In genomic region chr2:169715379-169716228, GRCh38 we compare ENCODE assay signal across 1 cellular context.
A peak's percentile ranks its signal among the peaks of the same experiment; 100 is the strongest.
TF ChIP-seq lines count a peak whose summit lies in the region.

No MANE protein-coding gene starts in this region.

TF ChIP-seq in K562, 482 proteins besides CTCF, POLR2A, EP300 and RAD21 (continued from another document and continues in another):
- TF ChIP-seq PREB (CRISPR knock-in tag; IDR thresholded peaks at IDR 0.05): peak; percentile 84
- no peak for TF ChIP-seq ZNF263 (CRISPR knock-in tag; IDR thresholded peaks at IDR 0.05; ENCODE audit: borderline replicate concordance)
- no peak for TF ChIP-seq RERE (CRISPR knock-in tag; IDR thresholded peaks at IDR 0.05; ENCODE audit: borderline replicate concordance)
- TF ChIP-seq ZNF707 (CRISPR knock-in tag; conservative IDR thresholded peaks at IDR 0.05): no peak
- TF ChIP-seq HIVEP1 (CRISPR knock-in tag; IDR thresholded peaks at IDR 0.05): no peak
- TF ChIP-seq HINFP (tag; conservative IDR thresholded peaks at IDR 0.05; ENCODE audit: low read depth): no peak
- no peak for TF ChIP-seq SAP30 (IDR thresholded peaks at IDR 0.05; ENCODE audit: borderline replicate concordance, insufficient read depth, low read depth, low read length, poor library complexity, severe bottlenecking)
- no peak for TF ChIP-seq GATAD2A (IDR thresholded peaks at IDR 0.05)
- TF ChIP-seq CC2D1A (IDR thresholded peaks at IDR 0.05): no peak
- no peak for TF ChIP-seq ZNF239 (CRISPR knock-in tag; IDR thresholded peaks at IDR 0.05)
- peak; percentile 16; the same call in 1 of the 2 replicates for TF ChIP-seq CXXC5 (CRISPR knock-in tag; IDR thresholded peaks at IDR 0.05)
- no peak for TF ChIP-seq HNRNPL (IDR thresholded peaks at IDR 0.05; ENCODE audit: low read depth, low read length)
- no peak for TF ChIP-seq EWSR1 (IDR thresholded peaks at IDR 0.05; ENCODE audit: borderline replicate concordance, low read depth, partially characterized antibody)
- TF ChIP-seq ZNF41 (CRISPR knock-in tag; conservative IDR thresholded peaks at IDR 0.05): no peak
- no peak for TF ChIP-seq YY1 (IDR thresholded peaks at IDR 0.05; ENCODE audit: borderline replicate concordance in 1 of 3, control insufficient read depth in 1 of 3, extremely low read depth in 1 of 3, insufficient read depth in 3 of 3, insufficient read length in 1 of 3, insufficient replicate concordance in 2 of 3, low read depth in 1 of 3, low read length in 2 of 3)
- TF ChIP-seq SIX5 (IDR thresholded peaks at IDR 0.05; ENCODE audit: borderline replicate concordance in 1 of 2, insufficient read depth in 1 of 2, low read depth in 1 of 2, low read length in 2 of 2): no peak
- TF ChIP-seq U2AF1 (optimal IDR thresholded peaks at IDR 0.05; ENCODE audit: low read depth, low read length): no peak
- TF ChIP-seq PYGO2 (tag; IDR thresholded peaks at IDR 0.05): no peak
- TF ChIP-seq ELF2 (CRISPR knock-in tag; IDR thresholded peaks at IDR 0.05): no peak
- TF ChIP-seq GATAD2B (IDR thresholded peaks at IDR 0.05; ENCODE audit: borderline replicate concordance): no peak
- no peak for TF ChIP-seq SREBF2 (CRISPR knock-in tag; IDR thresholded peaks at IDR 0.05)
- no peak for TF ChIP-seq XRCC5 (IDR thresholded peaks at IDR 0.05; ENCODE audit: low read depth, low read length)
- TF ChIP-seq E2F4 (CRISPR knock-in tag; IDR thresholded peaks at IDR 0.05; ENCODE audit: low read depth): no peak
- TF ChIP-seq ZC3H4 (CRISPR knock-in tag; IDR thresholded peaks at IDR 0.05; ENCODE audit: borderline replicate concordance): no peak
- no peak for TF ChIP-seq ZBTB33 (CRISPR knock-in tag; IDR thresholded peaks at IDR 0.05)
- TF ChIP-seq C11orf30 (IDR thresholded peaks at IDR 0.05; ENCODE audit: low read depth): no peak
- TF ChIP-seq PHF8 (IDR thresholded peaks at IDR 0.05; ENCODE audit: borderline replicate concordance, low read length): no peak; the same call in 1 of the 2 replicates
- no peak for TF ChIP-seq TRIM28 (IDR thresholded peaks at IDR 0.05)
- no peak for TF ChIP-seq MIER1 (IDR thresholded peaks at IDR 0.05; ENCODE audit: low read depth)
- no peak for TF ChIP-seq E2F5 (CRISPR knock-in tag; IDR thresholded peaks at IDR 0.05)
- 0 out of 2 replicates have a peak, but pooled peaks have one; percentile 56 for TF ChIP-seq CEBPG (CRISPR knock-in tag; IDR thresholded peaks at IDR 0.05)
- peak; percentile 39 to 59; a peak in 2 of 4 replicates for TF ChIP-seq CEBPG (tag; conservative IDR thresholded peaks at IDR 0.05 in 1 of 2, IDR thresholded peaks at IDR 0.05 in 1 of 2)
- peak; percentile 84 for TF ChIP-seq SPI1 (IDR thresholded peaks at IDR 0.05; ENCODE audit: borderline replicate concordance, low read depth, low read length)
- TF ChIP-seq KDM1A (IDR thresholded peaks at IDR 0.05): no peak
- TF ChIP-seq ZBTB34 (CRISPR knock-in tag; IDR thresholded peaks at IDR 0.05): no peak
- peak; percentile 12 to 19; a peak in 2 of 4 replicates for TF ChIP-seq MAZ (CRISPR knock-in tag; conservative IDR thresholded peaks at IDR 0.05 in 1 of 2, IDR thresholded peaks at IDR 0.05 in 1 of 2)
- TF ChIP-seq ZNF280A (IDR thresholded peaks at IDR 0.05; ENCODE audit: low read depth, partially characterized antibody): no peak
- TF ChIP-seq KHSRP (IDR thresholded peaks at IDR 0.05): no peak
- TF ChIP-seq RFX7 (CRISPR knock-in tag; IDR thresholded peaks at IDR 0.05): no peak
- no peak for TF ChIP-seq RBM39 (optimal IDR thresholded peaks at IDR 0.05; ENCODE audit: low read depth, low read length)
- TF ChIP-seq RNF2 (IDR thresholded peaks at IDR 0.05): peak; percentile 57; the same call in 1 of the 2 replicates
